29 cellular contexts compared by ENCODE assay signal in the genomic region with DNA sequence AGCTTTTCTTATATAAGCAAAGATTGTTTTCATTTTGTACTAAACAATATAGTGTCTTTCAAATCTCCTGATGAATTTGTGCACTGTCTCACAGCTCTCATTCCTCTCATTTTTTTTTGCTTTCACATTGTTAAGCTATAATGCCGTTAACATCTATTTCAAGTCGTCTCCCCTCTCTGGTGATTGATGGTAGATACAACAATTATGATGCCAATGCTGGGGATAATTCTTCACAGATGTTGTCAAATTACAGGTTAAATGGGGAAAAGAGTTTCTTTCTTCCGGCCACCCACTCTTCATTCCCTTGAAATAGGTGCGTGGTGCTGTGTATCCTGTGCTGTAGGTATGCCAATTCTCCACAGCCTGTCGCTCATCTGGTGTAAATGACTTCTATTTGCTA.
"Had no signal": no experiment of that assay in that cellular context is flagged by ENCODE, and none has a peak within 500 bp of the region (broad histone marks: within the 10 kb centered on the region; RNA-seq: fewer than 3 reads in every experiment).

No MANE protein-coding gene starts in this region.

- H3K4me2 ChIP-seq: KMS-11, PC-9 had no signal

- ATAC-seq: Panc1 had no signal

- H2AFZ ChIP-seq: PC-9 had no signal

- DNase-seq: Karpas-422, KBM-7, MM.1S, MV-4-11, NCI-H1092, NCI-H1105, NCI-H1417 treated with DMSO at 0.1 percent for 48 hours, NCI-H1436 treated with DMSO at 0.1 percent for 48 hours, NCI-H1694 treated with DMSO at 0.1 percent for 48 hours, NCI-H187 treated with DMSO at 0.1 percent for 48 hours, NCI-H2029, NCI-H2081, NCI-H2171 treated with DMSO at 0.1 percent for 48 hours, NCI-H2227 treated with DMSO at 0.1 percent for 48 hours, NCI-H345, NCI-H446, NCI-H510A treated with DMSO at 0.1 percent for 48 hours, NCI-H524 treated with DMSO at 0.1 percent for 48 hours, NCI-H526 treated with DMSO at 0.1 percent for 48 hours, NCI-H748 treated with DMSO at 0.1 percent for 48 hours, NCI-H82, PC-9, Right ventricle myocardium superior, RPMI8226, SHP77 treated with DMSO at 0.1 percent for 48 hours had no signal

- H3K4me1 ChIP-seq: SJSA1 had no signal

- H3K27me3 ChIP-seq: SJSA1 had no signal

- H3K9ac ChIP-seq: KMS-11 had no signal

- H3K27ac ChIP-seq: KMS-11, PC-9, SJSA1, SK-N-MC had no signal

- H3K36me3 ChIP-seq: SJSA1 had no signal

- H3K4me3 ChIP-seq: PC-9, SJSA1, SK-N-MC had no signal

- H3K9me3 ChIP-seq: SJSA1 had no signal
